Comparison of ENCODE assay signal across 11 cellular contexts in the genomic region with DNA sequence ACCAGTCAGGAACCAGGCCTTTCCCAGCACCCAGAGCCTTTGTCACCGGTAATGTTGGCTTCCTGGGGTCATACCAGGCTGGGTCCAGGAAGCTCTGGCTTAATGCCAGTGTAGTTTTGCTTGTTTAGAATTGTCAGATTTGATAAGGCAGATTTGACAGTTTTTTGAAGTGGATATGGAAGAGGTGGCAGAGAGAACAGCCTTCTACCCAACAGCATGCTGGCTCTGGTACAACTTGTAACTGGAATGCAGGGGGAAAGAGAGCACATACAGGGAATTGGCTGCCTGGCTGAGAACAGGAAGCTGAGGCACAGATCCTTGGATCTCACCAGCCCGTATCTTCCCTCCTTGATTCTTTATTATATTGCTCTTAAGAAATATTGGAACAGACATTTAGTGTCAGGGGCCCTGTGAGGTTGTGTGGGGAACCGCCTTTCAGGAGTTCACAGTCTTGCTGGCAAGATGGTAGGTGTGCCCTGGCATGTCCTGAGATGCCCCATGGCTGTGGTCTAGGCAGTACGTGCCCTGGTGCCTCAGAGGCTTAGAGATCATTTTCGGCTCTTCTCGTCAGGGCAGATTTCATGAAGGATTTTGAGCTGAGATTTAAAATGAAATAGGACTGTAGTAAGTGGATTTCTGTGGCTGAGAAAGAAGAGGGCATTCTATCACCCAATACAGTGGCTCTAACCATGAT.
DNase-seq lines count a peak whose midpoint lies in the region; ATAC-seq, FAIRE-seq and TF ChIP-seq lines count a peak whose summit lies in the region.
"Had no signal": no experiment of that assay in that cellular context is flagged by ENCODE, and none has a peak within 500 bp of the region (broad histone marks: within the 10 kb centered on the region; RNA-seq: fewer than 3 reads in every experiment).

No MANE protein-coding gene starts in this region.

- H3K9me3 ChIP-seq in WERI-Rb-1 (ENCODE audit: severe bottlenecking) (no peaks in the 10 kb centered on the region), prostate gland (no peaks in the 10 kb centered on the region)

- H3K9me3 Mint-ChIP-seq in activated T-helper 2 cell treated with anti-CD3 and anti-CD28 coated beads, Interferon-gamma antibody, Interleukin-2, Interleukin-4, amounts not matched to agents 10 μg/mL and 5 μg/mL and 100 μg/mL, durations not matched to agents 14 hours and 24 hours and 36 hours: no peaks in the 10 kb centered on the region

- no peak for TF ChIP-seq CTCF in D721Med (IDR thresholded peaks at IDR 0.05; ENCODE audit: insufficient read depth, missing control alignments)
- TF ChIP-seq CTCF in WERI-Rb-1 (IDR thresholded peaks at IDR 0.05; ENCODE audit: low read depth, low read length): no peak
- TF ChIP-seq CTCF in foreskin keratinocyte (conservative IDR thresholded peaks at IDR 0.05): no peak
- TF ChIP-seq CTCF in prostate gland (IDR thresholded peaks at IDR 0.05): no peak
- TF ChIP-seq CTCF in coronary artery (IDR thresholded peaks at IDR 0.05): no peak

- no peak for FAIRE-seq in D721Med (lab: Jason Lieb, UNC)

- peak; percentile 47 for DNase-seq in D721Med (ENCODE audit: insufficient read length, low spot score)
- DNase-seq in WERI-Rb-1: peak; percentile 41
- peak in 1 of 2 donors; percentile 55 for DNase-seq in foreskin keratinocyte
- DNase-seq in prostate gland (ENCODE audit: low spot score): peak; percentile 36
- no peak for DNase-seq in activated T-helper 2 cell treated with anti-CD3 and anti-CD28 coated beads, Interferon-gamma antibody, Interleukin-2, Interleukin-4, amounts not matched to agents 10 μg/mL and 5 μg/mL and 100 μg/mL, durations not matched to agents 14 hours and 24 hours and 36 hours (ENCODE audit: low spot score)
- DNase-seq in coronary artery (ENCODE audit: low spot score): no peak
- DNase-seq: activated effector memory CD4-positive, alpha-beta T cell treated with Interleukin-2 at 50 U/mL for 16 hours; stimulated activated CD4-positive, alpha-beta T cell treated with anti-CD3 and anti-CD28 coated beads, Interleukin-4, amount 100 ng/mL, for 4 hours had no signal

- H3K27ac Mint-ChIP-seq in activated T-helper 2 cell treated with anti-CD3 and anti-CD28 coated beads, Interferon-gamma antibody, Interleukin-2, Interleukin-4, amounts not matched to agents 10 μg/mL and 5 μg/mL and 100 μg/mL, durations not matched to agents 14 hours and 24 hours and 36 hours: no peak overlapping the region

- H3K27me3 ChIP-seq in WERI-Rb-1 (ENCODE audit: insufficient read depth, low read depth, severe bottlenecking) (no peaks in the 10 kb centered on the region), foreskin keratinocyte (no peaks in the 10 kb centered on the region), prostate gland (replicated peaks; ENCODE audit: insufficient read depth) (no peaks in the 10 kb centered on the region)

- H3K4me3 ChIP-seq in WERI-Rb-1 (ENCODE audit: low read depth, low read length) (no peak overlapping the region), prostate gland (no peak overlapping the region), coronary artery (no peak overlapping the region)

- TF ChIP-seq POLR2A in prostate gland (IDR thresholded peaks at IDR 0.05): no peak

- ATAC-seq in foreskin keratinocyte (peak; percentile 26), GM21381 (IDR thresholded peaks at IDR 0.05; ENCODE audit: unreplicated experiment) (no peak), HG03432 (IDR thresholded peaks at IDR 0.05; ENCODE audit: unreplicated experiment) (no peak)
- ATAC-seq: activated CD4-positive, CD25-positive, alpha-beta regulatory T cell treated with anti-CD3 and anti-CD28 coated beads, Interleukin-2, amount 50 U/mL, for 24 hours had no signal

- no peaks in the 10 kb centered on the region for H3K4me1 Mint-ChIP-seq in activated T-helper 2 cell treated with anti-CD3 and anti-CD28 coated beads, Interferon-gamma antibody, Interleukin-2, Interleukin-4, amounts not matched to agents 10 μg/mL and 5 μg/mL and 100 μg/mL, durations not matched to agents 14 hours and 24 hours and 36 hours (ENCODE audit: low read depth)

- peaks cover 3% of the 10 kb centered on the region for H3K27me3 Mint-ChIP-seq in activated T-helper 2 cell treated with anti-CD3 and anti-CD28 coated beads, Interferon-gamma antibody, Interleukin-2, Interleukin-4, amounts not matched to agents 10 μg/mL and 5 μg/mL and 100 μg/mL, durations not matched to agents 14 hours and 24 hours and 36 hours (ENCODE audit: low read depth)

- 31% methylated on average over 6 of the region's 6 CpGs for WGBS in prostate gland

- H3K4me1 ChIP-seq in foreskin keratinocyte (peaks cover 9% of the 10 kb centered on the region), prostate gland (replicated peaks) (peaks cover 18% of the 10 kb centered on the region)

- H3K36me3 Mint-ChIP-seq in activated T-helper 2 cell treated with anti-CD3 and anti-CD28 coated beads, Interferon-gamma antibody, Interleukin-2, Interleukin-4, amounts not matched to agents 10 μg/mL and 5 μg/mL and 100 μg/mL, durations not matched to agents 14 hours and 24 hours and 36 hours (ENCODE audit: low read depth): no peaks in the 10 kb centered on the region

- H3K4me3 Mint-ChIP-seq in activated T-helper 2 cell treated with anti-CD3 and anti-CD28 coated beads, Interferon-gamma antibody, Interleukin-2, Interleukin-4, amounts not matched to agents 10 μg/mL and 5 μg/mL and 100 μg/mL, durations not matched to agents 14 hours and 24 hours and 36 hours (ENCODE audit: low read depth): no peak overlapping the region

- H3K27ac ChIP-seq in WERI-Rb-1 (no peak overlapping the region; the same call in 1 of the 2 replicates), foreskin keratinocyte (peak overlapping the region; percentile 47), prostate gland (peak overlapping the region; percentile 48 to 51), coronary artery (peak overlapping the region in 1 of 2 donors; percentile 56)

- intact Hi-C loops in prostate gland (cut with DNase I): loop anchor here (5.0 to 10.0 kb wide), 3 partner anchors 169 to 289 kb away; no protein-coding TSS in a partner anchor
- intact Hi-C loops in activated T-helper 2 cell treated with anti-CD3 and anti-CD28 coated beads, Interferon-gamma antibody, Interleukin-2, Interleukin-4, amounts not matched to agents 10 μg/mL and 5 μg/mL and 100 μg/mL, durations not matched to agents 14 hours and 24 hours and 36 hours (cut with micrococcal nuclease): loop anchor here (2.0 to 10.0 kb wide), 2 partner anchors 1261 to 1375 kb away; no protein-coding TSS in a partner anchor

- no peaks in the 10 kb centered on the region for H3K36me3 ChIP-seq in WERI-Rb-1
- H3K36me3 ChIP-seq in prostate gland: no peaks in the 10 kb centered on the region

Comparison
In these comparisons a context has a peak if more than half of its experiments do, and no peak if none do; other contexts are left out.
1. DNase-seq: peak in D721Med (single experiment), WERI-Rb-1 (single experiment) and prostate gland (single experiment); none in activated T-helper 2 cell treated with anti-CD3 and anti-CD28 coated beads, Interferon-gamma antibody, Interleukin-2, Interleukin-4, amounts not matched to agents 10 μg/mL and 5 μg/mL and 100 μg/mL, durations not matched to agents 14 hours and 24 hours and 36 hours (single experiment) and coronary artery (single experiment).